16 cellular contexts compared by ENCODE assay signal in the genomic region with DNA sequence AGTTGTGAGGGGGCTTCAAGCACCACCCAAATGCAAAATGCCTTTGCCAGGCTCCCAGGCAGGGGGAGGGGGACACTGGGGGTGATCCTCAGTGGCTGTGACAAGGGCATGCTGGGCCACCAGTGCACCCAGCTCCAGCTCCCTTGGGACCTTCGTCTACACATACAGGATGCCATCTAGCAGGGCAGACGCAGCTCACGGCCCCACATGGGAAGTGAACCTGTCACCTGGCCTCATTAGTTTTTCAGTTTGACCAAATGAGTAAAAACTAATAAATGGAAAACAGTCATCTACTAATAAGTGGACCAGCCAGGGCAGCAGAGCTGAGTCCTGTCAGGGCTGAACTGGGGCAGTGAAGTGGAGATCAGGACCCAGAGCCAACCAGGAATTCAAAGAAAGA. TPM values are rescaled to one million over a fixed set of nuclear protein-coding genes. Genes with fewer than 3 reads are reported as not detected.
A peak's percentile ranks its signal among the peaks of the same experiment; 100 is the strongest.
DNase-seq lines count a peak whose midpoint lies in the region; ATAC-seq and TF ChIP-seq lines count a peak whose summit lies in the region.
"Had no signal": no experiment of that assay in that cellular context is flagged by ENCODE, and none has a peak within 500 bp of the region (broad histone marks: within the 10 kb centered on the region; RNA-seq: fewer than 3 reads in every experiment).

No MANE protein-coding gene starts in this region.

- POLR2A ChIA-PET in Panc1 (lab: Charles Lee), result interaction anchor here (0.6 kb wide), 1 partner anchor 471 kb away, joined by 9 read pairs; no protein-coding TSS in a partner anchor

- ATAC-seq in Panc1 (0 out of 2 replicates have a peak, but pooled peaks have one; percentile 28), HG02759 (IDR thresholded peaks at IDR 0.05; ENCODE audit: unreplicated experiment) (no peak)
- ATAC-seq: HCT116, HepG2 had no signal

- peak overlapping the region; percentile 46 for H3K4me2 ChIP-seq in BLaER1

- intact Hi-C loops in Panc1 (cut with micrococcal nuclease; ENCODE audit: unreplicated experiment), result no loop called here

- in situ Hi-C loops in Panc1 (cut with HindIII; ENCODE audit: low pct_unique_long_range_greater_than_20kb, low sequenced_read_pairs), result no loop called here

- no peaks in the 10 kb centered on the region for H3K36me3 ChIP-seq in BLaER1
- no peaks in the 10 kb centered on the region for H3K36me3 ChIP-seq in Panc1 (ENCODE audit: control insufficient read depth, insufficient read depth, low read length)
- H3K36me3 ChIP-seq: BE2C had no signal

- CTCF ChIA-PET in Panc1 (lab: Charles Lee), result no interaction called here

- no peak overlapping the region for H3K9ac ChIP-seq in BLaER1

- no peaks in the 10 kb centered on the region for H4K20me1 ChIP-seq in BLaER1

- BruUV-seq in Panc1 (replicated peaks; lab: Mats Ljungman, UMichigan), result no TSS peak

- peaks cover 10% of the 10 kb centered on the region for H3K4me1 ChIP-seq in BLaER1
- no peaks in the 10 kb centered on the region for H3K4me1 ChIP-seq in Panc1 (ENCODE audit: control insufficient read depth, insufficient read depth, low read length)
- H3K4me1 ChIP-seq: BE2C, Caco-2 had no signal

- TF ChIP-seq CTCF in GM12865 (IDR thresholded peaks at IDR 0.05; ENCODE audit: insufficient read depth, low read depth, low read length, missing control alignments), result no peak
- TF ChIP-seq CTCF in Panc1 (IDR thresholded peaks at IDR 0.05), result no peak

- DNase-seq in GM12865 (ENCODE audit: low read depth) (peak; percentile 45), Panc1 (ENCODE audit: low read depth, low spot score) (no peak), islet precursor cell (peak; percentile 28)
- DNase-seq in activated CD4-positive, CD25-positive, alpha-beta regulatory T cell treated with anti-CD3 and anti-CD28 coated beads, Interleukin-2, amount 50 U/mL, for 72 hours, result no peak
- DNase-seq: ACHN; BE2C; Caco-2; CD4-positive, alpha-beta T cell; H7; HFFc6; KBM-7 had no signal

- no peak overlapping the region for H3K27ac ChIP-seq in BLaER1
- H3K27ac ChIP-seq in Panc1 (ENCODE audit: low read length), result no peak overlapping the region
- H3K27ac ChIP-seq: C4-2B had no signal

- no peaks in the 10 kb centered on the region for H3K27me3 ChIP-seq in BLaER1
- peaks cover 10% of the 10 kb centered on the region for H3K27me3 ChIP-seq in Panc1 (ENCODE audit: control insufficient read depth, insufficient read depth, low read length)
- H3K27me3 ChIP-seq: BE2C had no signal

- H3K4me3 ChIP-seq in BLaER1 (no peak overlapping the region), GM12865 (ENCODE audit: low read depth, low read length) (no peak overlapping the region), Panc1 (ENCODE audit: low read depth in 2 of 2, low read length in 2 of 2) (no peak overlapping the region)

- peaks cover 9% of the 10 kb centered on the region for H3K9me3 ChIP-seq in BLaER1
- H3K9me3 ChIP-seq in Panc1 (ENCODE audit: control insufficient read depth, insufficient read depth, low read depth, low read length), result no peaks in the 10 kb centered on the region
- H3K9me3 ChIP-seq: BE2C, Caco-2 had no signal

RNA-seq across cellular contexts. Expression of gene TLL2, which starts 50.2 kb away (rescaled TPM):
- total RNA-seq in Panc1 (2021; ENCODE audit: unreplicated experiment), result 0.64 TPM
- 0.50 TPM for polyA plus RNA-seq in Panc1 (2012; ENCODE audit: insufficient read length)
- total RNA-seq: CD4-positive, alpha-beta T cell had no signal
- polyA plus RNA-seq: HepG2 had no signal

Comparison
In these comparisons a context has a peak if more than half of its experiments do, and no peak if none do; other contexts are left out.
1. DNase-seq: peak in GM12865 (single experiment) and islet precursor cell (single experiment); none in Panc1 (single experiment) and activated CD4-positive, CD25-positive, alpha-beta regulatory T cell treated with anti-CD3 and anti-CD28 coated beads, Interleukin-2, amount 50 U/mL, for 72 hours (single experiment).